Comparison of ENCODE assay signal across 1 cellular context in the genomic region with DNA sequence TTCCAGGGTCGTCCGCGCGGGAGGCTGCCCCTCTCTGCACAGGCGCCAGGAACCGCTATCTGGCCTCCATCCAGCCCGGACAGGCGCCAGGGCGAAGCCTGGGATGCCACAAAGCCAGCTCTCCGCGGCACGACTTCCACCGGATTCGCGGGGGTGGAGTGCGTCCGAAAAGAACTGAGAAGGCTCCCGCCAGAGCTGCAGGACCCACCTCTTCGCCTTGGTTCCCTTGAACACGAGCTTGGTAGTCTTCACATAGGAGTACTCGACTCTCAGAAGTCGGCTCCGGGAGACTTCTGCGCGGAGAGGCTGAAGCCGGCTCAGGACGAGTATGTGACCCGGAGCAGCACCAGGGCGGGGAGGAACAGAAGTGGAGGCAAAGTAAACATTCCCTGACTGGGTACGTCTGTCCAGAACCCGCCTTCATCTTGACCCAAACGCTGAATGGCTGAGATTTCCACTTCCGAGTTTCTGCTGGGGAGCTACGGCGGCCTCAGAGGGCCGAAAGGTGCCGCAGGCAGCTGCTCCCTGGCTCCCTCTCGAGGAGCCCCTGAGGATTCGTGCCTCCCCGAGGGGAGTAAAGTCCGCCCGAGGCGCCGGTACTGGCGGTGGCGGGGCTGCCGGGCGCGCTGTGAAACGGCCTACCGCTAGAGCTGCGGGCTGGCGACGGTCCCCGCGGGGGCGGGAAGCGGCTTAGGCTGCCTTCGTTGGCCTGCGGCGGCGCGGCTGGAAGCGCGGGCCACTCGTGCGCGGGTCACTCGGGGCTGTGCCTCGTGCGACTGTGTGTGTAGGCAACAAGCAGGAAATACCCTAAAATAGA.
A peak's percentile ranks its signal among the peaks of the same experiment; 100 is the strongest.
TF ChIP-seq lines count a peak whose summit lies in the region.
"Not testable (repeated sequence)": the region's sequence is repeated elsewhere in the genome, so short reads cannot be mapped to it uniquely, and the experiment has no call there.

No MANE protein-coding gene starts in this region.

TF ChIP-seq in HepG2, 621 proteins besides CTCF, POLR2A, EP300 and RAD21 (continued from another document and continues in another):
- TF ChIP-seq, protein P1, sequence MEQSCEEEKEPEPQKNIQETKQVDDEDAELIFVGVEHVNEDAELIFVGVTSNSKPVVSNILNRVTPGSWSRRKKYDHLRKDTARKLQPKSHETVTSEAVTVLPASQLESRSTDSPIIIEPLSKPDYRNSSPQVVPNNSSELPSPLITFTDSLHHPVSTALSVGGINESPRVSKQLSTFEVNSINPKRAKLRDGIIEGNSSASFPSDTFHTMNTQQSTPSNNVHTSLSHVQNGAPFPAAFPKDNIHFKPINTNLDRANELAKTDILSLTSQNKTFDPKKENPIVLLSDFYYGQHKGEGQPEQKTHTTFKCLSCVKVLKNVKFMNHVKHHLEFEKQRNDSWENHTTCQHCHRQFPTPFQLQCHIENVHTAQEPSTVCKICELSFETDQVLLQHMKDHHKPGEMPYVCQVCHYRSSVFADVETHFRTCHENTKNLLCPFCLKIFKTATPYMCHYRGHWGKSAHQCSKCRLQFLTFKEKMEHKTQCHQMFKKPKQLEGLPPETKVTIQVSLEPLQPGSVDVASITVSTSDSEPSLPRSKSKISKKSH (CRISPR knock-in tag; IDR thresholded peaks at IDR 0.05; ENCODE audit: borderline replicate concordance) = peak; percentile 86
- peak; percentile 94; the same call in 1 of the 2 replicates for TF ChIP-seq ZNF564 (CRISPR knock-in tag; IDR thresholded peaks at IDR 0.05)
- peak; percentile 73 for TF ChIP-seq ZEB1 (IDR thresholded peaks at IDR 0.05; ENCODE audit: insufficient replicate concordance, low read depth)
- peak; percentile 98 for TF ChIP-seq IRF2 (CRISPR knock-in tag; IDR thresholded peaks at IDR 0.05)
- TF ChIP-seq, protein P2, sequence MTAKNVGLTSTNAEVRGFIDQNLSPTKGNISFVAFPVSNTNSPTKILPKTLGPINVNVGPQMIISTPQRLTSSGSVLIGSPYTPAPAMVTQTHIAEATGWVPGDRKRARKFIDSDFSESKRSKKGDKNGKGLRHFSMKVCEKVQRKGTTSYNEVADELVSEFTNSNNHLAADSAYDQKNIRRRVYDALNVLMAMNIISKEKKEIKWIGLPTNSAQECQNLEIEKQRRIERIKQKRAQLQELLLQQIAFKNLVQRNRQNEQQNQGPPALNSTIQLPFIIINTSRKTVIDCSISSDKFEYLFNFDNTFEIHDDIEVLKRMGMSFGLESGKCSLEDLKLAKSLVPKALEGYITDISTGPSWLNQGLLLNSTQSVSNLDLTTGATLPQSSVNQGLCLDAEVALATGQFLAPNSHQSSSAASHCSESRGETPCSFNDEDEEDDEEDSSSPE (CRISPR knock-in tag; IDR thresholded peaks at IDR 0.05) = peak; percentile 85
- TF ChIP-seq ZSCAN20 (CRISPR knock-in tag; IDR thresholded peaks at IDR 0.05; ENCODE audit: borderline replicate concordance) = peak; percentile 87
- TF ChIP-seq, protein P3, sequence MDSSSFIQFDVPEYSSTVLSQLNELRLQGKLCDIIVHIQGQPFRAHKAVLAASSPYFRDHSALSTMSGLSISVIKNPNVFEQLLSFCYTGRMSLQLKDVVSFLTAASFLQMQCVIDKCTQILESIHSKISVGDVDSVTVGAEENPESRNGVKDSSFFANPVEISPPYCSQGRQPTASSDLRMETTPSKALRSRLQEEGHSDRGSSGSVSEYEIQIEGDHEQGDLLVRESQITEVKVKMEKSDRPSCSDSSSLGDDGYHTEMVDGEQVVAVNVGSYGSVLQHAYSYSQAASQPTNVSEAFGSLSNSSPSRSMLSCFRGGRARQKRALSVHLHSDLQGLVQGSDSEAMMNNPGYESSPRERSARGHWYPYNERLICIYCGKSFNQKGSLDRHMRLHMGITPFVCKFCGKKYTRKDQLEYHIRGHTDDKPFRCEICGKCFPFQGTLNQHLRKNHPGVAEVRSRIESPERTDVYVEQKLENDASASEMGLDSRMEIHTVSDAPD (CRISPR knock-in tag; IDR thresholded peaks at IDR 0.05) = peak; percentile 88
- peak; percentile 93 for TF ChIP-seq CBX1 (IDR thresholded peaks at IDR 0.05; ENCODE audit: low read depth)
- TF ChIP-seq, protein P4, sequence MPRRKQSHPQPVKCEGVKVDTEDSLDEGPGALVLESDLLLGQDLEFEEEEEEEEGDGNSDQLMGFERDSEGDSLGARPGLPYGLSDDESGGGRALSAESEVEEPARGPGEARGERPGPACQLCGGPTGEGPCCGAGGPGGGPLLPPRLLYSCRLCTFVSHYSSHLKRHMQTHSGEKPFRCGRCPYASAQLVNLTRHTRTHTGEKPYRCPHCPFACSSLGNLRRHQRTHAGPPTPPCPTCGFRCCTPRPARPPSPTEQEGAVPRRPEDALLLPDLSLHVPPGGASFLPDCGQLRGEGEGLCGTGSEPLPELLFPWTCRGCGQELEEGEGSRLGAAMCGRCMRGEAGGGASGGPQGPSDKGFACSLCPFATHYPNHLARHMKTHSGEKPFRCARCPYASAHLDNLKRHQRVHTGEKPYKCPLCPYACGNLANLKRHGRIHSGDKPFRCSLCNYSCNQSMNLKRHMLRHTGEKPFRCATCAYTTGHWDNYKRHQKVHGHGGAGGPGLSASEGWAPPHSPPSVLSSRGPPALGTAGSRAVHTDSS (CRISPR knock-in tag; conservative IDR thresholded peaks at IDR 0.05) = 0 out of 2 replicates have a peak, but pooled peaks have one; percentile 60
- peak; percentile 17; the same call in 1 of the 2 replicates for TF ChIP-seq ZNF354B (CRISPR knock-in tag; IDR thresholded peaks at IDR 0.05)
- TF ChIP-seq SALL2 (CRISPR knock-in tag; IDR thresholded peaks at IDR 0.05) = peak; percentile 94
- TF ChIP-seq HNRNPL (IDR thresholded peaks at IDR 0.05; ENCODE audit: low read depth, low read length) = peak; percentile 31; the same call in 1 of the 2 replicates
- TF ChIP-seq, protein P5, sequence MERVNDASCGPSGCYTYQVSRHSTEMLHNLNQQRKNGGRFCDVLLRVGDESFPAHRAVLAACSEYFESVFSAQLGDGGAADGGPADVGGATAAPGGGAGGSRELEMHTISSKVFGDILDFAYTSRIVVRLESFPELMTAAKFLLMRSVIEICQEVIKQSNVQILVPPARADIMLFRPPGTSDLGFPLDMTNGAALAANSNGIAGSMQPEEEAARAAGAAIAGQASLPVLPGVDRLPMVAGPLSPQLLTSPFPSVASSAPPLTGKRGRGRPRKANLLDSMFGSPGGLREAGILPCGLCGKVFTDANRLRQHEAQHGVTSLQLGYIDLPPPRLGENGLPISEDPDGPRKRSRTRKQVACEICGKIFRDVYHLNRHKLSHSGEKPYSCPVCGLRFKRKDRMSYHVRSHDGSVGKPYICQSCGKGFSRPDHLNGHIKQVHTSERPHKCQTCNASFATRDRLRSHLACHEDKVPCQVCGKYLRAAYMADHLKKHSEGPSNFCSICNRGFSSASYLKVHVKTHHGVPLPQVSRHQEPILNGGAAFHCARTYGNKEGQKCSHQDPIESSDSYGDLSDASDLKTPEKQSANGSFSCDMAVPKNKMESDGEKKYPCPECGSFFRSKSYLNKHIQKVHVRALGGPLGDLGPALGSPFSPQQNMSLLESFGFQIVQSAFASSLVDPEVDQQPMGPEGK (CRISPR knock-in tag; IDR thresholded peaks at IDR 0.05) = peak; percentile 52; the same call in 1 of the 2 replicates
- TF ChIP-seq, protein P6, sequence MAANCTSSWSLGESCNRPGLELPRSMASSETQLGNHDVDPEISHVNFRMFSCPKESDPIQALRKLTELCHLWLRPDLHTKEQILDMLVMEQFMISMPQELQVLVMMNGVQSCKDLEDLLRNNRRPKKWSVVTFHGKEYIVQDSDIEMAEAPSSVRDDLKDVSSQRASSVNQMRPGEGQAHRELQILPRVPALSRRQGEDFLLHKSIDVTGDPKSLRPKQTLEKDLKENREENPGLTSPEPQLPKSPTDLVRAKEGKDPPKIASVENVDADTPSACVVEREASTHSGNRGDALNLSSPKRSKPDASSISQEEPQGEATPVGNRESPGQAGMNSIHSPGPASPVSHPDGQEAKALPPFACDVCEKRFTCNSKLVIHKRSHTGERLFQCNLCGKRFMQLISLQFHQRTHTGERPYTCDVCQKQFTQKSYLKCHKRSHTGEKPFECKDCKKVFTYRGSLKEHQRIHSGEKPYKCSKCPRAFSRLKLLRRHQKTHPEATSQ (CRISPR knock-in tag; IDR thresholded peaks at IDR 0.05; ENCODE audit: borderline replicate concordance) = peak; percentile 94
- TF ChIP-seq, protein P7, sequence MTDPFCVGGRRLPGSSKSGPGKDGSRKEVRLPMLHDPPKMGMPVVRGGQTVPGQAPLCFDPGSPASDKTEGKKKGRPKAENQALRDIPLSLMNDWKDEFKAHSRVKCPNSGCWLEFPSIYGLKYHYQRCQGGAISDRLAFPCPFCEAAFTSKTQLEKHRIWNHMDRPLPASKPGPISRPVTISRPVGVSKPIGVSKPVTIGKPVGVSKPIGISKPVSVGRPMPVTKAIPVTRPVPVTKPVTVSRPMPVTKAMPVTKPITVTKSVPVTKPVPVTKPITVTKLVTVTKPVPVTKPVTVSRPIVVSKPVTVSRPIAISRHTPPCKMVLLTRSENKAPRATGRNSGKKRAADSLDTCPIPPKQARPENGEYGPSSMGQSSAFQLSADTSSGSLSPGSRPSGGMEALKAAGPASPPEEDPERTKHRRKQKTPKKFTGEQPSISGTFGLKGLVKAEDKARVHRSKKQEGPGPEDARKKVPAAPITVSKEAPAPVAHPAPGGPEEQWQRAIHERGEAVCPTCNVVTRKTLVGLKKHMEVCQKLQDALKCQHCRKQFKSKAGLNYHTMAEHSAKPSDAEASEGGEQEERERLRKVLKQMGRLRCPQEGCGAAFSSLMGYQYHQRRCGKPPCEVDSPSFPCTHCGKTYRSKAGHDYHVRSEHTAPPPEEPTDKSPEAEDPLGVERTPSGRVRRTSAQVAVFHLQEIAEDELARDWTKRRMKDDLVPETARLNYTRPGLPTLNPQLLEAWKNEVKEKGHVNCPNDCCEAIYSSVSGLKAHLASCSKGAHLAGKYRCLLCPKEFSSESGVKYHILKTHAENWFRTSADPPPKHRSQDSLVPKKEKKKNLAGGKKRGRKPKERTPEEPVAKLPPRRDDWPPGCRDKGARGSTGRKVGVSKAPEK (CRISPR knock-in tag; IDR thresholded peaks at IDR 0.05; ENCODE audit: borderline replicate concordance) = 0 out of 2 replicates have a peak, but pooled peaks have one; percentile 68
- TF ChIP-seq CHCHD3 (CRISPR knock-in tag; IDR thresholded peaks at IDR 0.05) = peak; percentile 95
- TF ChIP-seq ZNF644 (CRISPR knock-in tag; IDR thresholded peaks at IDR 0.05; ENCODE audit: low read depth) = peak; percentile 26; the same call in 1 of the 2 replicates
- peak; percentile 93 for TF ChIP-seq ZNF776 (CRISPR knock-in tag; IDR thresholded peaks at IDR 0.05)
- TF ChIP-seq ADNP (CRISPR knock-in tag; IDR thresholded peaks at IDR 0.05) = 0 out of 2 replicates have a peak, but pooled peaks have one; percentile 9
- TF ChIP-seq, protein P8, sequence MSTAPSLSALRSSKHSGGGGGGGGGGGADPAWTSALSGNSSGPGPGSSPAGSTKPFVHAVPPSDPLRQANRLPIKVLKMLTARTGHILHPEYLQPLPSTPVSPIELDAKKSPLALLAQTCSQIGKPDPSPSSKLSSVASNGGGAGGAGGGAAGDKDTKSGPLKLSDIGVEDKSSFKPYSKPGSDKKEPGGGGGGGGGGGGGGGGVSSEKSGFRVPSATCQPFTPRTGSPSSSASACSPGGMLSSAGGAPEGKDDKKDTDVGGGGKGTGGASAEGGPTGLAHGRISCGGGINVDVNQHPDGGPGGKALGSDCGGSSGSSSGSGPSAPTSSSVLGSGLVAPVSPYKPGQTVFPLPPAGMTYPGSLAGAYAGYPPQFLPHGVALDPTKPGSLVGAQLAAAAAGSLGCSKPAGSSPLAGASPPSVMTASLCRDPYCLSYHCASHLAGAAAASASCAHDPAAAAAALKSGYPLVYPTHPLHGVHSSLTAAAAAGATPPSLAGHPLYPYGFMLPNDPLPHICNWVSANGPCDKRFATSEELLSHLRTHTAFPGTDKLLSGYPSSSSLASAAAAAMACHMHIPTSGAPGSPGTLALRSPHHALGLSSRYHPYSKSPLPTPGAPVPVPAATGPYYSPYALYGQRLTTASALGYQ (CRISPR knock-in tag; IDR thresholded peaks at IDR 0.05) = peak; percentile 84
- not testable (repeated sequence) for TF ChIP-seq LCORL (IDR thresholded peaks at IDR 0.05)
- TF ChIP-seq LCORL (CRISPR knock-in tag; IDR thresholded peaks at IDR 0.05) = peak; percentile 87; the same call in 1 of the 2 replicates
- 0 out of 2 replicates have a peak, but pooled peaks have one; percentile 83 for TF ChIP-seq ZNF747 (CRISPR knock-in tag; IDR thresholded peaks at IDR 0.05; ENCODE audit: borderline replicate concordance)
- TF ChIP-seq CBX5 (CRISPR knock-in tag; IDR thresholded peaks at IDR 0.05; ENCODE audit: borderline replicate concordance) = peak; percentile 97
- TF ChIP-seq ELF4 (CRISPR knock-in tag; IDR thresholded peaks at IDR 0.05; ENCODE audit: borderline replicate concordance) = peak; percentile 98
- TF ChIP-seq ZKSCAN5 (CRISPR knock-in tag; IDR thresholded peaks at IDR 0.05) = 0 out of 2 replicates have a peak, but pooled peaks have one; percentile 54
- peak; percentile 15; the same call in 1 of the 2 replicates for TF ChIP-seq XBP1 (CRISPR knock-in tag; IDR thresholded peaks at IDR 0.05)
- TF ChIP-seq ZNF703 (CRISPR knock-in tag; IDR thresholded peaks at IDR 0.05; ENCODE audit: borderline replicate concordance) = peak; percentile 84; the same call in 1 of the 2 replicates
- TF ChIP-seq RFXANK (CRISPR knock-in tag; IDR thresholded peaks at IDR 0.05) = peak; percentile 62; the same call in 1 of the 2 replicates
- peak; percentile 62; the same call in 1 of the 2 replicates for TF ChIP-seq ZNF724P (CRISPR knock-in tag; IDR thresholded peaks at IDR 0.05; ENCODE audit: borderline replicate concordance)
- TF ChIP-seq, protein P9, sequence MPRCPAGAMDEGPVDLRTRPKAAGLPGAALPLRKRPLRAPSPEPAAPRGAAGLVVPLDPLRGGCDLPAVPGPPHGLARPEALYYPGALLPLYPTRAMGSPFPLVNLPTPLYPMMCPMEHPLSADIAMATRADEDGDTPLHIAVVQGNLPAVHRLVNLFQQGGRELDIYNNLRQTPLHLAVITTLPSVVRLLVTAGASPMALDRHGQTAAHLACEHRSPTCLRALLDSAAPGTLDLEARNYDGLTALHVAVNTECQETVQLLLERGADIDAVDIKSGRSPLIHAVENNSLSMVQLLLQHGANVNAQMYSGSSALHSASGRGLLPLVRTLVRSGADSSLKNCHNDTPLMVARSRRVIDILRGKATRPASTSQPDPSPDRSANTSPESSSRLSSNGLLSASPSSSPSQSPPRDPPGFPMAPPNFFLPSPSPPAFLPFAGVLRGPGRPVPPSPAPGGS (CRISPR knock-in tag; IDR thresholded peaks at IDR 0.05) = peak; percentile 63; the same call in 1 of the 2 replicates
- TF ChIP-seq, protein P10, sequence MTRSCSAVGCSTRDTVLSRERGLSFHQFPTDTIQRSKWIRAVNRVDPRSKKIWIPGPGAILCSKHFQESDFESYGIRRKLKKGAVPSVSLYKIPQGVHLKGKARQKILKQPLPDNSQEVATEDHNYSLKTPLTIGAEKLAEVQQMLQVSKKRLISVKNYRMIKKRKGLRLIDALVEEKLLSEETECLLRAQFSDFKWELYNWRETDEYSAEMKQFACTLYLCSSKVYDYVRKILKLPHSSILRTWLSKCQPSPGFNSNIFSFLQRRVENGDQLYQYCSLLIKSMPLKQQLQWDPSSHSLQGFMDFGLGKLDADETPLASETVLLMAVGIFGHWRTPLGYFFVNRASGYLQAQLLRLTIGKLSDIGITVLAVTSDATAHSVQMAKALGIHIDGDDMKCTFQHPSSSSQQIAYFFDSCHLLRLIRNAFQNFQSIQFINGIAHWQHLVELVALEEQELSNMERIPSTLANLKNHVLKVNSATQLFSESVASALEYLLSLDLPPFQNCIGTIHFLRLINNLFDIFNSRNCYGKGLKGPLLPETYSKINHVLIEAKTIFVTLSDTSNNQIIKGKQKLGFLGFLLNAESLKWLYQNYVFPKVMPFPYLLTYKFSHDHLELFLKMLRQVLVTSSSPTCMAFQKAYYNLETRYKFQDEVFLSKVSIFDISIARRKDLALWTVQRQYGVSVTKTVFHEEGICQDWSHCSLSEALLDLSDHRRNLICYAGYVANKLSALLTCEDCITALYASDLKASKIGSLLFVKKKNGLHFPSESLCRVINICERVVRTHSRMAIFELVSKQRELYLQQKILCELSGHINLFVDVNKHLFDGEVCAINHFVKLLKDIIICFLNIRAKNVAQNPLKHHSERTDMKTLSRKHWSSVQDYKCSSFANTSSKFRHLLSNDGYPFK (CRISPR knock-in tag; IDR thresholded peaks at IDR 0.05; ENCODE audit: borderline replicate concordance) = peak; percentile 86; the same call in 1 of the 2 replicates
- peak; percentile 94 for TF ChIP-seq SPEN (CRISPR knock-in tag; IDR thresholded peaks at IDR 0.05; ENCODE audit: low read depth)
- TF ChIP-seq ZNF350 (CRISPR knock-in tag; IDR thresholded peaks at IDR 0.05; ENCODE audit: borderline replicate concordance, low read depth) = peak; percentile 97
